Comparison of ENCODE assay signal across 8 cellular contexts in the genomic region with DNA sequence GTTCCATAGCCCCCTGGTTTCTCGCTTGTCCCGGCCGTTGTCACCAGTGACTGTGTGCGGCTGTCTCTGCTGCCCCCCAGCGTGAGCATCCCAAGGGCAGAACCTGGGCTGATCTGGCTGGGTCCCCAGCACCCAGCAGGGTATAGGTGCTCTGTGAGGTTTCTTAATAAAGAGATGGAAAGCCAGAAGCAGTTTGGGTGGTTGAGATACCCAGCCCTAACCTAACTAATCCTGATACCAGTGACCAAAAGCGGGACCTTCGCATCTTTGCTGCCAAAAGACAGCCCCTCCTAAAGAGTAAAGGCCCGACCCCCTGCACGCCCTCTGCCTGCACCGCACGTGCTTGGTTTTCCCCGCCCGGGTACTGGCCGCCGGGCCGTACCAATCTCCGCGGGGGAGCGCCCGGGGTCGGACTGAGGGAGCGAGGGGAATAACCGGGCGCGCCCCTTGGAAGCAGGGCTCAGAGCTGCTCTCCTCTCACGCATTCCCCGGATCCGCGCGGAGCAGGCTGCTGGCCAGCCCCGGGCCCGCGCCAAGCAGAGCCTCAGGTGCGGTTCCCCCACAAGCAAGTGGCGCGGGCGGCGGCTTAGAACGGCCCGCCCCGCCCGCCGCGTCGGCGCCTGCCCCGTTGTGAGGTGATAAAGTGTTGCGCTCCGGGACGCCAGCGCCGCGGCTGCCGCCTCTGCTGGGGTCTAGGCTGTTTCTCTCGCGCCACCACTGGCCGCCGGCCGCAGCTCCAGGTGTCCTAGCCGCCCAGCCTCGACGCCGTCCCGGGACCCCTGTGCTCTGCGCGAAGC. TPM values are rescaled to one million over a fixed set of nuclear protein-coding genes. Genes with fewer than 3 reads are reported as not detected.
DNase-seq lines count a peak whose midpoint lies in the region; TF ChIP-seq lines count a peak whose summit lies in the region.

A gene with protein sequence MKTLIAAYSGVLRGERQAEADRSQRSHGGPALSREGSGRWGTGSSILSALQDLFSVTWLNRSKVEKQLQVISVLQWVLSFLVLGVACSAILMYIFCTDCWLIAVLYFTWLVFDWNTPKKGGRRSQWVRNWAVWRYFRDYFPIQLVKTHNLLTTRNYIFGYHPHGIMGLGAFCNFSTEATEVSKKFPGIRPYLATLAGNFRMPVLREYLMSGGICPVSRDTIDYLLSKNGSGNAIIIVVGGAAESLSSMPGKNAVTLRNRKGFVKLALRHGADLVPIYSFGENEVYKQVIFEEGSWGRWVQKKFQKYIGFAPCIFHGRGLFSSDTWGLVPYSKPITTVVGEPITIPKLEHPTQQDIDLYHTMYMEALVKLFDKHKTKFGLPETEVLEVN (plus strand): TSS at position 667 of the 797 bp plus-strand sequence. CDS start 214 bp downstream, outside the sequence.

- H3K36me3 Mint-ChIP-seq in activated T-helper 1 cell treated with anti-CD3 and anti-CD28 coated beads, Interleukin-12 subunit alpha, Interleukin-12 subunit beta, Interleukin-2, Interleukin-4 antibody, amounts not matched to agents 30 ng/mL and 10 ng/mL and 1 ng/mL, durations not matched to agents 14 hours and 24 hours and 36 hours (ENCODE audit: low read depth), result peaks cover 4% of the 10 kb centered on the region
- no peaks in the 10 kb centered on the region for H3K36me3 Mint-ChIP-seq in neural crest cell (ENCODE audit: low read depth)

- in situ Hi-C loops in GM23248 (cut with MboI), result no loop called here

- H3K4me3 ChIP-seq in GM23248 (peak within 1 kb of the TSS; percentile 72), fibroblast of the aortic adventitia (ENCODE audit: low read depth, low read length) (peak within 1 kb of the TSS; percentile 65)

- no peaks in the 10 kb centered on the region for H3K9me3 ChIP-seq in GM23248 (ENCODE audit: low read depth)

- H3K27ac ChIP-seq in GM23248, result no peak within 1 kb of the TSS

- peak within 1 kb of the TSS; percentile 81 for H3K4me3 Mint-ChIP-seq in activated T-helper 1 cell treated with anti-CD3 and anti-CD28 coated beads, Interleukin-12 subunit alpha, Interleukin-12 subunit beta, Interleukin-2, Interleukin-4 antibody, amounts not matched to agents 30 ng/mL and 10 ng/mL and 1 ng/mL, durations not matched to agents 14 hours and 24 hours and 36 hours
- peak within 1 kb of the TSS; percentile 78 for H3K4me3 Mint-ChIP-seq in neural crest cell

- no peaks in the 10 kb centered on the region for H3K79me2 ChIP-seq in GM23248 (ENCODE audit: insufficient read depth)

- intact Hi-C loops in activated T-helper 1 cell treated with anti-CD3 and anti-CD28 coated beads, Interleukin-12 subunit alpha, Interleukin-12 subunit beta, Interleukin-2, Interleukin-4 antibody, amounts not matched to agents 30 ng/mL and 10 ng/mL and 1 ng/mL, durations not matched to agents 14 hours and 24 hours and 36 hours (cut with micrococcal nuclease), result loop anchor here (1.0 to 2.0 kb wide), 2 partner anchors 46 kb away; no protein-coding TSS in a partner anchor

- 4 to 5% methylated on average over 45 to 47 of the region's 66 CpGs for WGBS in GM23248 (ENCODE audit: low coverage in 1 of 2, low lambda C conversion rate in 2 of 2, missing lambda C conversion rate in 2 of 2), 2 experiments

- no peaks in the 10 kb centered on the region for H3K9me3 Mint-ChIP-seq in activated T-helper 1 cell treated with anti-CD3 and anti-CD28 coated beads, Interleukin-12 subunit alpha, Interleukin-12 subunit beta, Interleukin-2, Interleukin-4 antibody, amounts not matched to agents 30 ng/mL and 10 ng/mL and 1 ng/mL, durations not matched to agents 14 hours and 24 hours and 36 hours
- H3K9me3 Mint-ChIP-seq in neural crest cell, result peaks cover 3% of the 10 kb centered on the region

- H3K27me3 ChIP-seq in GM23248 (replicated peaks; ENCODE audit: insufficient read depth), result no peaks in the 10 kb centered on the region

- peak; percentile 86 for DNase-seq in Daoy (ENCODE audit: low read depth)
- peak; percentile 90 for DNase-seq in GM23248
- peak; percentile 24 for DNase-seq in LHCN-M2 (ENCODE audit: low read depth)
- DNase-seq in RKO (ENCODE audit: low spot score), result peak; percentile 83
- DNase-seq in activated T-helper 1 cell treated with anti-CD3 and anti-CD28 coated beads, Interleukin-12 subunit alpha, Interleukin-12 subunit beta, Interleukin-2, Interleukin-4 antibody, amounts not matched to agents 30 ng/mL and 10 ng/mL and 1 ng/mL, durations not matched to agents 14 hours and 24 hours and 36 hours (ENCODE audit: low spot score), result peak; percentile 69
- DNase-seq in fibroblast of the aortic adventitia (ENCODE audit: low read depth), result peak; percentile 62
- DNase-seq in neural crest cell (ENCODE audit: low read depth, low spot score), result peak; percentile 61
- peak; percentile 32 for DNase-seq in stromal cell of bone marrow (ENCODE audit: low read depth)

- TF ChIP-seq CTCF in fibroblast of the aortic adventitia (IDR thresholded peaks at IDR 0.05; ENCODE audit: insufficient read depth, low read length) (no peak), neural crest cell (conservative IDR thresholded peaks at IDR 0.05) (peak; percentile 34)

- no peaks in the 10 kb centered on the region for H3K36me3 ChIP-seq in GM23248 (ENCODE audit: low read depth)

- peak within 1 kb of the TSS; percentile 79 for H3K9ac ChIP-seq in GM23248

- no peaks in the 10 kb centered on the region for H4K20me1 ChIP-seq in GM23248 (ENCODE audit: insufficient read depth)

- H2AFZ ChIP-seq in GM23248, result peak within 1 kb of the TSS; percentile 75

- H3K4me2 ChIP-seq in GM23248 (ENCODE audit: unreplicated experiment), result peak within 1 kb of the TSS; percentile 82

- H3K4me1 ChIP-seq in GM23248 (ENCODE audit: insufficient read depth), result peaks cover 14% of the 10 kb centered on the region

- peaks cover 16% of the 10 kb centered on the region for H3F3A ChIP-seq in GM23248 (ENCODE audit: insufficient read depth)

- H3K27me3 Mint-ChIP-seq in activated T-helper 1 cell treated with anti-CD3 and anti-CD28 coated beads, Interleukin-12 subunit alpha, Interleukin-12 subunit beta, Interleukin-2, Interleukin-4 antibody, amounts not matched to agents 30 ng/mL and 10 ng/mL and 1 ng/mL, durations not matched to agents 14 hours and 24 hours and 36 hours (ENCODE audit: insufficient read depth), result peaks cover 18% of the 10 kb centered on the region
- H3K27me3 Mint-ChIP-seq in neural crest cell (ENCODE audit: low read depth), result peaks cover 60% of the 10 kb centered on the region

- H3K4me1 Mint-ChIP-seq in activated T-helper 1 cell treated with anti-CD3 and anti-CD28 coated beads, Interleukin-12 subunit alpha, Interleukin-12 subunit beta, Interleukin-2, Interleukin-4 antibody, amounts not matched to agents 30 ng/mL and 10 ng/mL and 1 ng/mL, durations not matched to agents 14 hours and 24 hours and 36 hours (ENCODE audit: low read depth), result peaks cover 49% of the 10 kb centered on the region
- peaks cover 7% of the 10 kb centered on the region for H3K4me1 Mint-ChIP-seq in neural crest cell

- no peaks in the 10 kb centered on the region for H3K9me2 ChIP-seq in GM23248 (ENCODE audit: insufficient read depth)

- peak within 1 kb of the TSS; percentile 83 for H3K27ac Mint-ChIP-seq in activated T-helper 1 cell treated with anti-CD3 and anti-CD28 coated beads, Interleukin-12 subunit alpha, Interleukin-12 subunit beta, Interleukin-2, Interleukin-4 antibody, amounts not matched to agents 30 ng/mL and 10 ng/mL and 1 ng/mL, durations not matched to agents 14 hours and 24 hours and 36 hours
- H3K27ac Mint-ChIP-seq in neural crest cell (ENCODE audit: unreplicated experiment), result peak within 1 kb of the TSS; percentile 93

RNA-seq across cellular contexts. Expression of the gene that starts here (rescaled TPM):
- 9.4 and 19.3 TPM in 2 replicates for total RNA-seq in Daoy (2014; rRNA removed; shearing (Covaris generic))
- 7.6 and 10.0 TPM in 2 replicates for total RNA-seq in GM23248 (2014; rRNA removed; shearing (Covaris generic))
- polyA plus RNA-seq in GM23248 (2016; fragmentation: Nextera tagmentation; extraction: Ambion mirVana), result 7.5 and 8.8 TPM in 2 replicates
- total RNA-seq in LHCN-M2 (2014; rRNA removed), result 0.29 and 1.2 TPM in 2 replicates
- polyA plus RNA-seq in LHCN-M2 (2012), result 0.33 TPM
- 9.8 and 11.0 TPM in 2 replicates for total RNA-seq in activated T-helper 1 cell treated with anti-CD3 and anti-CD28 coated beads, Interleukin-12 subunit alpha, Interleukin-12 subunit beta, Interleukin-2, Interleukin-4 antibody, amounts not matched to agents 30 ng/mL and 10 ng/mL and 1 ng/mL, durations not matched to agents 14 hours and 24 hours and 36 hours
- total RNA-seq in fibroblast of the aortic adventitia (ENCODE audit: low replicate concordance), result 0.16 and 13.4 TPM in 2 replicates
- 0.93 and 1.1 TPM in 2 replicates for total RNA-seq in neural crest cell

Comparison
In these comparisons a context has a peak if more than half of its experiments do, and no peak if none do; other contexts are left out.
1. DNase-seq: peak in every context shown above with its lines; median percentile 90 in GM23248; 86 in Daoy; 83 in RKO; 69 in activated T-helper 1 cell treated with anti-CD3 and anti-CD28 coated beads, Interleukin-12 subunit alpha, Interleukin-12 subunit beta, Interleukin-2, Interleukin-4 antibody, amounts not matched to agents 30 ng/mL and 10 ng/mL and 1 ng/mL, durations not matched to agents 14 hours and 24 hours and 36 hours; 62 in fibroblast of the aortic adventitia; 61 in neural crest cell; 32 in stromal cell of bone marrow; 24 in LHCN-M2.